1 cellular context compared by ENCODE assay signal in genomic region chr3:46922871-46923558, GRCh38.
TF ChIP-seq lines count a peak whose summit lies in the region.

No MANE protein-coding gene starts in this region.

TF ChIP-seq in GM12891, 5 proteins besides CTCF, POLR2A, EP300 and RAD21:
- TF ChIP-seq PAX5 (IDR thresholded peaks at IDR 0.05; ENCODE audit: insufficient read depth, low read length, severe bottlenecking) (no peak), SPI1 (IDR thresholded peaks at IDR 0.05; ENCODE audit: low read depth, low read length) (no peak), TAF1 (IDR thresholded peaks at IDR 0.05; ENCODE audit: low read depth, low read length) (no peak), POLR2AphosphoS5 (IDR thresholded peaks at IDR 0.05; ENCODE audit: low read depth, low read length) (no peak)
TF ChIP-seq in GM12891: peak in this region for 0.
